In the genomic region with DNA sequence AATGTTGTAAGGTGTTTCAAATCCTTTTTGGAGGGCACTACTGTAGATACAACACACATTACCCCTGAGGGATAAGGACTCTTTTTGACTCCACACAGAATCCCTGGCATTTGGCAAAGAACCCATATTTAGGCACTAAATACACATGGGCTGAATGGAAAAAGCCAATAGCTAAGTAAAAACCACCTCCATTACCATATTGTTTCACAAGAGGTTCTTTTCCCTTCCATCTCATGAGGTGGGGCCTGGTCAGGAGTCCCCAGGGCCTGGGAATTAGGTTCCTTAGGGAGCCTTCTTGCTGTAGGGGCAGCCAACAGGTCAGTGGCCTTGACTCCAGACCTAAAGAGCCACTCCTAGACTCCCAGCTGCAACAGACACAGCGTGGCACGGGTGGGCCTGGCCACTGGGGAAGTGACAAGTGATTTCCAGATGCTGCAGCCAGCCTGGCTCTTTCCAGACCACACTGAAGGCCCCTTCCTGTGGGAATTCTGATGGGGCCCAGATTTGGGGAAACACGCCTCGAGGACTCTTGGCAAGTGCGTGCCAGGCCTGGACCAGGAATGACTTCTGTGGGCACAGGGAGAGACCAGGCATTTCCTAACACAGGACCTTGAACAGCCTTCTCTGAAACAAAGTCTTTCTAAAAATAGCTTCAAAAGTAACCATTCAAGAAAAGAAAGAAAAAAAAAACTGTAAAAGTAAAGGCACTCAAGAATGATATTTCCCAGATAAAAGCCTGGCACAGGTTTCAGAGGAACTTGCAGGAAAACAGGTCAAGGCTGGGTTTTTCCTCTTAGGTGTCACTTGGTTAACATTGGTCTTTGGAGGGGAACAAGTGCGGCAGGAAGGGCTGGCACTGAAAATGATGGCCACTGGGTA, we compare ENCODE assay signal across 8 cellular contexts. TPM values are rescaled to one million over a fixed set of nuclear protein-coding genes. Genes with fewer than 3 reads are reported as not detected.
A peak's percentile ranks its signal among the peaks of the same experiment; 100 is the strongest.
DNase-seq lines count a peak whose midpoint lies in the region; ATAC-seq and TF ChIP-seq lines count a peak whose summit lies in the region.

No MANE protein-coding gene starts in this region.

- no peaks in the 10 kb centered on the region for H3K9me3 ChIP-seq in right atrium auricular region

- peaks cover 91% of the 10 kb centered on the region for H3K4me1 Mint-ChIP-seq in HFFc6 (ENCODE audit: low read depth)
- H3K4me1 Mint-ChIP-seq in activated naive CD8-positive, alpha-beta T cell treated with anti-CD3 and anti-CD28 coated beads, Interleukin-2, amount 10 ng/mL, durations not matched to agents 7 days and 5 days: peaks cover 44% of the 10 kb centered on the region

- H3K27me3 ChIP-seq in right atrium auricular region: no peaks in the 10 kb centered on the region

- H3K27ac Mint-ChIP-seq in HFFc6: peak overlapping the region; percentile 100
- H3K27ac Mint-ChIP-seq in activated naive CD8-positive, alpha-beta T cell treated with anti-CD3 and anti-CD28 coated beads, Interleukin-2, amount 10 ng/mL, durations not matched to agents 7 days and 5 days: peak overlapping the region; percentile 89

- no peaks in the 10 kb centered on the region for H3K9me3 Mint-ChIP-seq in HFFc6
- H3K9me3 Mint-ChIP-seq in activated naive CD8-positive, alpha-beta T cell treated with anti-CD3 and anti-CD28 coated beads, Interleukin-2, amount 10 ng/mL, durations not matched to agents 7 days and 5 days: no peaks in the 10 kb centered on the region

- peak overlapping the region; percentile 90 for H3K4me3 Mint-ChIP-seq in HFFc6
- peak overlapping the region; percentile 71 for H3K4me3 Mint-ChIP-seq in activated naive CD8-positive, alpha-beta T cell treated with anti-CD3 and anti-CD28 coated beads, Interleukin-2, amount 10 ng/mL, durations not matched to agents 7 days and 5 days

- POLR2A ChIA-PET in activated naive CD8-positive, alpha-beta T cell treated with anti-CD3 and anti-CD28 coated beads, Interleukin-2, amount 10 ng/mL, durations not matched to agents 7 days and 5 days (lab: Charles Lee): interaction anchor here (1.0 to 2.8 kb wide), 5 partner anchors 13 to 277 kb away, joined by 3 to 25 read pairs (median 4); a partner anchor contains a TSS

- H3K27ac ChIP-seq in right atrium auricular region: peak overlapping the region; percentile 94 to 95

- DNase-seq in HFFc6 (peak; percentile 63), right atrium auricular region (ENCODE audit: low spot score) (peak; percentile 80), DMS 273 treated with DMSO at 0.1 percent for 48 hours (lab: John Stamatoyannopoulos, UW) (no peak), globus pallidus (ENCODE audit: low spot score) (no peak), DMS79 (lab: John Stamatoyannopoulos, UW) (no peak)
- DNase-seq in activated naive CD8-positive, alpha-beta T cell treated with anti-CD3 and anti-CD28 coated beads, Interleukin-2, amount 10 ng/mL, durations not matched to agents 7 days and 5 days: no peak
- peak; percentile 26 for DNase-seq in stimulated activated naive CD8-positive, alpha-beta T cell treated with anti-CD3 and anti-CD28 coated beads, Interleukin-15, Interleukin-2, amounts not matched to agents 100 U/mL and 50 U/mL, for 24 hours
- DNase-seq in activated CD4-positive, CD25-positive, alpha-beta regulatory T cell treated with anti-CD3 and anti-CD28 coated beads, Interleukin-2, amount 50 U/mL, for 72 hours: no peak

- H3K36me3 ChIP-seq in right atrium auricular region: peaks cover 7% of the 10 kb centered on the region

- TF ChIP-seq CTCF in HFFc6 (IDR thresholded peaks at IDR 0.05): no peak
- no peak for TF ChIP-seq CTCF in right atrium auricular region (IDR thresholded peaks at IDR 0.05)

- no peak for ATAC-seq in activated naive CD8-positive, alpha-beta T cell treated with anti-CD3 and anti-CD28 coated beads, Interleukin-2, amount 10 ng/mL, durations not matched to agents 7 days and 5 days (ENCODE audit: low read depth)
- ATAC-seq in stimulated activated naive CD8-positive, alpha-beta T cell treated with anti-CD3 and anti-CD28 coated beads, Interleukin-15, Interleukin-2, amounts not matched to agents 100 U/mL and 50 U/mL, for 24 hours: no peak

- no peak overlapping the region for H3K4me3 ChIP-seq in right atrium auricular region

- peaks cover 12% of the 10 kb centered on the region for H3K27me3 Mint-ChIP-seq in HFFc6 (ENCODE audit: insufficient read depth)
- no peaks in the 10 kb centered on the region for H3K27me3 Mint-ChIP-seq in activated naive CD8-positive, alpha-beta T cell treated with anti-CD3 and anti-CD28 coated beads, Interleukin-2, amount 10 ng/mL, durations not matched to agents 7 days and 5 days

- peaks cover 72% of the 10 kb centered on the region for H3K36me3 Mint-ChIP-seq in HFFc6 (ENCODE audit: low read depth)
- H3K36me3 Mint-ChIP-seq in activated naive CD8-positive, alpha-beta T cell treated with anti-CD3 and anti-CD28 coated beads, Interleukin-2, amount 10 ng/mL, durations not matched to agents 7 days and 5 days: peaks cover 26% of the 10 kb centered on the region

- H3K4me1 ChIP-seq in right atrium auricular region: peaks cover 0 to 89% of the 10 kb centered on the region in 2 donors

RNA-seq across cellular contexts. Expression of a gene that starts 18.1 kb away (rescaled TPM):
- total RNA-seq in HFFc6 (2021; fragmentation: NEBNext Ultra II Directional; extraction: Animal tissue kit (Norgen Biotek cat#: 25700)): 10 to 100 TPM; 75.8 to 96.2 (median 79.1) TPM
- 10 to 100 TPM; 29.7 to 36.9 TPM for total RNA-seq in activated naive CD8-positive, alpha-beta T cell treated with anti-CD3 and anti-CD28 coated beads, Interleukin-2, amount 10 ng/mL, durations not matched to agents 7 days and 5 days
- 10 to 100 TPM; 22.0 to 25.9 TPM for total RNA-seq in right atrium auricular region

RNA-seq across cellular contexts. Expression of a gene that starts 40.6 kb away (rescaled TPM):
- total RNA-seq in HFFc6 (2021; fragmentation: NEBNext Ultra II Directional; extraction: Animal tissue kit (Norgen Biotek cat#: 25700)): not detected
- not detected for total RNA-seq in activated naive CD8-positive, alpha-beta T cell treated with anti-CD3 and anti-CD28 coated beads, Interleukin-2, amount 10 ng/mL, durations not matched to agents 7 days and 5 days
- total RNA-seq in right atrium auricular region: not detected

Comparison
In these comparisons a context has a peak if more than half of its experiments do, and no peak if none do; other contexts are left out.
1. DNase-seq: peak in HFFc6 (single experiment), right atrium auricular region (single experiment) and stimulated activated naive CD8-positive, alpha-beta T cell treated with anti-CD3 and anti-CD28 coated beads, Interleukin-15, Interleukin-2, amounts not matched to agents 100 U/mL and 50 U/mL, for 24 hours (single experiment); none in activated naive CD8-positive, alpha-beta T cell treated with anti-CD3 and anti-CD28 coated beads, Interleukin-2, amount 10 ng/mL, durations not matched to agents 7 days and 5 days (single experiment), DMS 273 treated with DMSO at 0.1 percent for 48 hours (single experiment), globus pallidus (single experiment), DMS79 (single experiment) and activated CD4-positive, CD25-positive, alpha-beta regulatory T cell treated with anti-CD3 and anti-CD28 coated beads, Interleukin-2, amount 50 U/mL, for 72 hours (single experiment).